In genomic region chr9:81489048-81489447, GRCh38 we compare ENCODE assay signal across 18 cellular contexts.
"Had no signal": no experiment of that assay in that cellular context is flagged by ENCODE, and none has a peak within 500 bp of the region (broad histone marks: within the 10 kb centered on the region; RNA-seq: fewer than 3 reads in every experiment).

No MANE protein-coding gene starts in this region.

- H3K4me3 ChIP-seq: esophagus muscularis mucosa, left lung, spleen, tibial nerve, vagina had no signal

- ATAC-seq: activated CD8-positive, alpha-beta memory T cell treated with anti-CD3 and anti-CD28 coated beads, Interleukin-2, amount 10 ng/mL, durations not matched to agents 7 days and 5 days; left lung; right cardiac atrium; stimulated activated memory B cell treated with anti-CD40 and anti-IgM and Interleukin-4, amounts not matched to agents 10 μg/mL and 1 μg/mL and 100 μg/mL, for 72 hours had no signal

- DNase-seq: activated CD4-positive, alpha-beta T cell treated with anti-CD3 and anti-CD28 coated beads for 1 hour; activated CD4-positive, alpha-beta T cell treated with anti-CD3 and anti-CD28 coated beads, Interleukin-2, amount 50 U/mL, for 48 hours; activated CD8-positive, alpha-beta memory T cell treated with anti-CD3 and anti-CD28 coated beads, Interleukin-2, amount 10 ng/mL, durations not matched to agents 7 days and 5 days; activated effector memory CD4-positive, alpha-beta T cell treated with anti-CD3 and anti-CD28 coated beads, Interleukin-2, amount 50 U/mL, for 16 hours; activated naive CD8-positive, alpha-beta T cell treated with anti-CD3 and anti-CD28 coated beads for 36 hours; activated T-cell treated with anti-CD3 and anti-CD28 coated beads, Interleukin-2, amount 50 U/mL, for 24 hours; aorta; foreskin melanocyte; head of caudate nucleus; nucleus accumbens; right cardiac atrium; spleen; stimulated activated CD4-positive, alpha-beta T cell treated with anti-CD3 and anti-CD28 coated beads, Interleukin-1b, Interleukin-23, amount 100 ng/mL, for 48 hours had no signal

- H3K27ac ChIP-seq: esophagus muscularis mucosa, left lung, spleen, tibial nerve, vagina had no signal
